1 cellular context compared by ENCODE assay signal in the genomic region with DNA sequence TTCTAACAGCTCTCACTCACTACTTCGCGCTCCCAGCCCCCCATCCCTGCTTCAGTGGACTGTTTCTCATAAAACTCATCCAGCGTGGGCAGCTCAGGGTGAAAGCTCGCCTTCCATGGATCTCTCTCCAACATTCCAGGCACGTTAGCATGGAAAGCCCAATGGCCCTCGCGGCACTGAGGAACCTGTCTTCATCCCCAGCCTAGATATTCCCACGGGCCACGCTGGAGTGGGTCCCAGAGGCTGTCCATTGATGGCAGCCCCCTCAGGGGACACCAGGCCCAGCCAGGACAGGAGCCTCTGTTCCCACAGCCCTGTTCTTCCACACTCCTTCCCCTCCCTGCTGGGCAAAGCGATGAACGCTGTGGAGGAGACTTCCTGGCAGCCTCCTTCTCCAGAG.
TF ChIP-seq lines count a peak whose summit lies in the region.

No MANE protein-coding gene starts in this region.

TF ChIP-seq in H1, 55 proteins besides CTCF, POLR2A, EP300 and RAD21:
- no peak for TF ChIP-seq SP1 (IDR thresholded peaks at IDR 0.05; ENCODE audit: low read depth, low read length)
- TF ChIP-seq SP2 (IDR thresholded peaks at IDR 0.05; ENCODE audit: low read length): no peak
- TF ChIP-seq CREB1 (IDR thresholded peaks at IDR 0.05): no peak
- TF ChIP-seq TBP (IDR thresholded peaks at IDR 0.05; ENCODE audit: low read depth, low read length): no peak
- TF ChIP-seq NANOG (IDR thresholded peaks at IDR 0.05; ENCODE audit: insufficient read depth, low read depth, low read length, poor library complexity, severe bottlenecking): no peak
- TF ChIP-seq CEBPB (IDR thresholded peaks at IDR 0.05; ENCODE audit: low read depth, low read length): no peak
